In genomic region chr4:156019238-156019637, GRCh38 we compare ENCODE assay signal across 1 cellular context.
TF ChIP-seq lines count a peak whose summit lies in the region.

No MANE protein-coding gene starts in this region.

TF ChIP-seq in H1, 55 proteins besides CTCF, POLR2A, EP300 and RAD21:
- TF ChIP-seq BCL11A (IDR thresholded peaks at IDR 0.05; ENCODE audit: low read depth in 2 of 2, low read length in 2 of 2) (no peak), TAF1 (IDR thresholded peaks at IDR 0.05; ENCODE audit: low read depth, low read length) (no peak), CHD1 (IDR thresholded peaks at IDR 0.05; ENCODE audit: low read depth, low read length) (no peak), GABPA (IDR thresholded peaks at IDR 0.05; ENCODE audit: borderline replicate concordance, insufficient read depth, low read length) (no peak), RNF2 (IDR thresholded peaks at IDR 0.05; ENCODE audit: borderline replicate concordance, low read depth, low read length, missing control alignments, poor library complexity, severe bottlenecking) (no peak), KDM1A (IDR thresholded peaks at IDR 0.05; ENCODE audit: borderline replicate concordance, low read length) (no peak), JUND (IDR thresholded peaks at IDR 0.05; ENCODE audit: low read length) (no peak), EGR1 (IDR thresholded peaks at IDR 0.05; ENCODE audit: borderline replicate concordance, low read depth, low read length) (no peak), TBP (IDR thresholded peaks at IDR 0.05; ENCODE audit: low read depth, low read length) (no peak), CHD7 (IDR thresholded peaks at IDR 0.05; ENCODE audit: insufficient replicate concordance, low read length) (no peak), BRCA1 (IDR thresholded peaks at IDR 0.05; ENCODE audit: low read depth, low read length) (no peak), RBBP5 (IDR thresholded peaks at IDR 0.05; ENCODE audit: borderline replicate concordance, low read depth, low read length) (no peak), HDAC6 (IDR thresholded peaks at IDR 0.05; ENCODE audit: low read depth, low read length) (no peak), YY1 (IDR thresholded peaks at IDR 0.05; ENCODE audit: low read depth, low read length) (no peak), FOSL1 (IDR thresholded peaks at IDR 0.05; ENCODE audit: insufficient read depth, low read depth, low read length) (no peak), TCF12 (IDR thresholded peaks at IDR 0.05; ENCODE audit: low read depth, low read length) (no peak), MAX (IDR thresholded peaks at IDR 0.05) (no peak)
